8 cellular contexts compared by ENCODE assay signal in genomic region chr2:198054299-198054698, GRCh38.
DNase-seq lines count a peak whose midpoint lies in the region; ATAC-seq and TF ChIP-seq lines count a peak whose summit lies in the region.

No MANE protein-coding gene starts in this region.

- POLR2A ChIA-PET in WTC11 (lab: Charles Lee), result no interaction called here

- no peaks in the 10 kb centered on the region for H3K4me1 ChIP-seq in effector memory CD4-positive, alpha-beta T cell (ENCODE audit: control insufficient read depth, insufficient read depth, low read length, poor library complexity, severe bottlenecking)
- no peaks in the 10 kb centered on the region for H3K4me1 ChIP-seq in vagina

- no peaks in the 10 kb centered on the region for H3K27me3 Mint-ChIP-seq in WTC11 (ENCODE audit: low read depth)

- ATAC-seq in GM18502 (IDR thresholded peaks at IDR 0.05; ENCODE audit: poor library complexity, unreplicated experiment), result peak; percentile 80
- peak; percentile 75 for ATAC-seq in HG03066 (IDR thresholded peaks at IDR 0.05; ENCODE audit: low read depth, unreplicated experiment)
- ATAC-seq in WTC11, result peak; percentile 94

- no peaks in the 10 kb centered on the region for H3K9me3 ChIP-seq in effector memory CD4-positive, alpha-beta T cell (ENCODE audit: control insufficient read depth, low read length)
- H3K9me3 ChIP-seq in vagina, result no peaks in the 10 kb centered on the region

- intact Hi-C loops in vagina (cut with DNase I), result no loop called here

- TF ChIP-seq CTCF in WTC11 (IDR thresholded peaks at IDR 0.05) (no peak), vagina (IDR thresholded peaks at IDR 0.05) (no peak)

- CTCF ChIA-PET in WTC11 (lab: Charles Lee), result interaction anchor here (1.4 kb wide), 1 partner anchor 10 kb away, joined by 4 read pairs; no protein-coding TSS in a partner anchor

- no peak overlapping the region for H3K27ac ChIP-seq in effector memory CD4-positive, alpha-beta T cell (ENCODE audit: insufficient read depth, low read length, poor library complexity, severe bottlenecking)
- no peak overlapping the region for H3K27ac ChIP-seq in vagina

- H3K36me3 ChIP-seq in effector memory CD4-positive, alpha-beta T cell (ENCODE audit: control insufficient read depth, insufficient read depth, low read length), result no peaks in the 10 kb centered on the region
- no peaks in the 10 kb centered on the region for H3K36me3 ChIP-seq in vagina

- no peak overlapping the region for H3K27ac Mint-ChIP-seq in WTC11

- peak; percentile 15 for DNase-seq in 8988T
- DNase-seq in WTC11 (ENCODE audit: low spot score), result peak; percentile 40
- DNase-seq in effector memory CD4-positive, alpha-beta T cell, result peak in 2 of 3 donors; percentile 3 to 9
- DNase-seq in non-pigmented ciliary epithelial cell (ENCODE audit: low read depth), result peak; percentile 4
- DNase-seq in NCI-H146 (lab: John Stamatoyannopoulos, UW), result no peak
- no peak for DNase-seq in vagina (ENCODE audit: extremely low spot score in 2 of 2)

- no peak overlapping the region for H3K4me3 Mint-ChIP-seq in WTC11

- H3K27me3 ChIP-seq in effector memory CD4-positive, alpha-beta T cell (replicated peaks; ENCODE audit: control insufficient read depth, insufficient read depth, low read length, poor library complexity, severe bottlenecking), result no peaks in the 10 kb centered on the region
- no peaks in the 10 kb centered on the region for H3K27me3 ChIP-seq in vagina

- H3K9me3 Mint-ChIP-seq in WTC11, result no peaks in the 10 kb centered on the region

- no peaks in the 10 kb centered on the region for H3K36me3 Mint-ChIP-seq in WTC11

- H3K4me3 ChIP-seq in effector memory CD4-positive, alpha-beta T cell (ENCODE audit: insufficient read depth, low read depth, low read length, poor library complexity, severe bottlenecking), result no peak overlapping the region
- no peak overlapping the region for H3K4me3 ChIP-seq in vagina

- H3K4me1 Mint-ChIP-seq in WTC11, result no peaks in the 10 kb centered on the region

- TF ChIP-seq POLR2A in vagina (IDR thresholded peaks at IDR 0.05), result no peak

TF ChIP-seq in WTC11, 78 proteins besides CTCF, POLR2A, EP300 and RAD21:
- TF ChIP-seq ZNF232 (CRISPR knock-in tag; IDR thresholded peaks at IDR 0.05) (no peak), ZNF671 (CRISPR knock-in tag; IDR thresholded peaks at IDR 0.05) (no peak), HMGXB4 (CRISPR knock-in tag; IDR thresholded peaks at IDR 0.05) (no peak), SP1 (CRISPR knock-in tag; conservative IDR thresholded peaks at IDR 0.05) (no peak), KAT7 (CRISPR knock-in tag; IDR thresholded peaks at IDR 0.05; ENCODE audit: borderline replicate concordance) (no peak), STAT6 (CRISPR knock-in tag; conservative IDR thresholded peaks at IDR 0.05; ENCODE audit: low read depth) (no peak), RELA (CRISPR knock-in tag; IDR thresholded peaks at IDR 0.05; ENCODE audit: borderline replicate concordance) (no peak), TEAD1 (CRISPR knock-in tag; IDR thresholded peaks at IDR 0.05) (no peak), MAX (CRISPR knock-in tag; IDR thresholded peaks at IDR 0.05) (no peak), PRDM15 (CRISPR knock-in tag; IDR thresholded peaks at IDR 0.05) (no peak), FOXK1 (CRISPR knock-in tag; IDR thresholded peaks at IDR 0.05) (no peak), FOXJ3 (CRISPR knock-in tag; IDR thresholded peaks at IDR 0.05; ENCODE audit: borderline replicate concordance) (no peak), ETV6 (CRISPR knock-in tag; IDR thresholded peaks at IDR 0.05) (no peak), JAZF1 (CRISPR knock-in tag; IDR thresholded peaks at IDR 0.05) (no peak), TEAD4 (CRISPR knock-in tag; IDR thresholded peaks at IDR 0.05) (no peak), ZNF219 (CRISPR knock-in tag; IDR thresholded peaks at IDR 0.05; ENCODE audit: borderline replicate concordance) (no peak)

Comparison
In these comparisons a context has a peak if more than half of its experiments do, and no peak if none do; other contexts are left out.
1. DNase-seq: peak in 8988T (single experiment), WTC11 (single experiment), effector memory CD4-positive, alpha-beta T cell (2 of 3) and non-pigmented ciliary epithelial cell (single experiment); none in NCI-H146 (single experiment) and vagina (0 of 2).
2. Peak in every context shown above with its lines, with median percentiles within 50 percentile points of each other: ATAC-seq.